In the genomic region with DNA sequence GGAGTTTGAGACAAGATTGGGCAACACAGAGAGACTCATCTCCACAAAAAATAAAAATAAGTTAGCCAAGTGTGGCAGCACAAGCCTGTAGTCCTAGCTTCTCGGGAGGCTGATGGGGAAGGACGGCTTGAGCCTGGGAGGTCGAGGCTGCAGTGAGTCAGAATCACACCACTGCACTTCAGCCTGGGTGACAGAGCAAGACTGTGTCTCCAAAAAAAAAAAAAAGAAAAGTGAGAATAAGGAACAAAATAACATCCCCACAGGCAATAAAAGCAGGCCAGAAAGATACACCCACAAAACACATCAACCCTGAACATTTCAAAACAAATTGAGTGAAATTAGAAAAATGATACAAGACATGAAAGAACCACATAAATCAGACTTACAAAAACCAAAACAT, we compare ENCODE assay signal across 24 cellular contexts. TPM values are rescaled to one million over a fixed set of nuclear protein-coding genes. Genes with fewer than 3 reads are reported as not detected.
"Had no signal": no experiment of that assay in that cellular context is flagged by ENCODE, and none has a peak within 500 bp of the region (broad histone marks: within the 10 kb centered on the region; RNA-seq: fewer than 3 reads in every experiment).

No MANE protein-coding gene starts in this region.

- FAIRE-seq: keratinocyte, urothelium cell line had no signal

- H3K4me3 ChIP-seq: esophagus squamous epithelium, lung, right atrium auricular region, tibial nerve had no signal

- H3K4me3 Mint-ChIP-seq: activated CD4-positive, alpha-beta memory T cell treated with anti-CD3 and anti-CD28 coated beads, Interleukin-2, amount 10 ng/mL, durations not matched to agents 7 days and 5 days; activated CD8-positive, alpha-beta memory T cell treated with anti-CD3 and anti-CD28 coated beads, Interleukin-2, amount 10 ng/mL, durations not matched to agents 7 days and 5 days; mesothelial cell of epicardium; T-helper 1 cell treated with Interleukin-12 subunit alpha and Interleukin-12 subunit beta and Interleukin-4 antibody, amounts not matched to agents 30 μg/mL and 1 μg/mL, for 36 hours had no signal

- H3K27ac ChIP-seq: esophagus squamous epithelium, right atrium auricular region, tibial nerve had no signal

- ATAC-seq: activated CD8-positive, alpha-beta memory T cell treated with anti-CD3 and anti-CD28 coated beads, Interleukin-2, amount 10 ng/mL, durations not matched to agents 7 days and 5 days; left lobe of liver had no signal

- H3K27ac Mint-ChIP-seq: activated CD4-positive, alpha-beta memory T cell treated with anti-CD3 and anti-CD28 coated beads, Interleukin-2, amount 10 ng/mL, durations not matched to agents 7 days and 5 days; activated CD8-positive, alpha-beta memory T cell treated with anti-CD3 and anti-CD28 coated beads, Interleukin-2, amount 10 ng/mL, durations not matched to agents 7 days and 5 days; activated T-helper 2 cell treated with anti-CD3 and anti-CD28 coated beads, Interferon-gamma antibody, Interleukin-2, Interleukin-4, amounts not matched to agents 10 μg/mL and 5 μg/mL and 100 μg/mL, durations not matched to agents 14 hours and 24 hours and 36 hours; mesothelial cell of epicardium; progenitor cell of endocrine pancreas; T-helper 1 cell treated with Interleukin-12 subunit alpha and Interleukin-12 subunit beta and Interleukin-4 antibody, amounts not matched to agents 30 μg/mL and 1 μg/mL, for 36 hours had no signal

- H3K4me1 ChIP-seq: esophagus squamous epithelium, right atrium auricular region, tibial nerve had no signal

- H3K27me3 Mint-ChIP-seq: activated CD4-positive, alpha-beta memory T cell treated with anti-CD3 and anti-CD28 coated beads, Interleukin-2, amount 10 ng/mL, durations not matched to agents 7 days and 5 days; activated CD8-positive, alpha-beta memory T cell treated with anti-CD3 and anti-CD28 coated beads, Interleukin-2, amount 10 ng/mL, durations not matched to agents 7 days and 5 days; progenitor cell of endocrine pancreas had no signal

- H3K27me3 ChIP-seq: esophagus squamous epithelium, right atrium auricular region, tibial nerve had no signal

- DNase-seq: activated CD4-positive, alpha-beta memory T cell treated with anti-CD3 and anti-CD28 coated beads, Interleukin-2, amount 10 ng/mL, durations not matched to agents 7 days and 5 days; activated CD4-positive, CD25-positive, alpha-beta regulatory T cell treated with anti-CD3 and anti-CD28 coated beads, Interleukin-2, amount 50 U/mL, for 72 hours; activated CD8-positive, alpha-beta memory T cell treated with anti-CD3 and anti-CD28 coated beads, Interleukin-2, amount 10 ng/mL, durations not matched to agents 7 days and 5 days; activated naive CD4-positive, alpha-beta T cell treated with Interleukin-2 at 50 U/mL for 16 hours; aorta; effector memory CD4-positive, alpha-beta T cell; esophagus squamous epithelium; foreskin fibroblast; hypothalamus; occipital lobe; stimulated activated CD4-positive, alpha-beta T cell treated with anti-CD3 and anti-CD28 coated beads, Interleukin-12 subunit alpha, Interleukin-12 subunit beta, amount 100 ng/mL, for 4 hours; stimulated activated CD4-positive, alpha-beta T cell treated with anti-CD3 and anti-CD28 coated beads, Interleukin-1b, Interleukin-23, amount 100 ng/mL, for 48 hours; stimulated activated naive CD4-positive, alpha-beta T cell treated with Interleukin-2 at 50 U/mL for 16 hours; substantia nigra had no signal

- H3K9me3 ChIP-seq: right atrium auricular region had no signal

- H3K4me1 Mint-ChIP-seq: activated CD8-positive, alpha-beta memory T cell treated with anti-CD3 and anti-CD28 coated beads, Interleukin-2, amount 10 ng/mL, durations not matched to agents 7 days and 5 days; mesothelial cell of epicardium had no signal

RNA-seq across cellular contexts. Expression of gene OCA2, which starts 48.7 kb away (rescaled TPM):
- total RNA-seq: activated CD4-positive, alpha-beta memory T cell treated with anti-CD3 and anti-CD28 coated beads, Interleukin-2, amount 10 ng/mL, durations not matched to agents 7 days and 5 days; activated CD8-positive, alpha-beta memory T cell treated with anti-CD3 and anti-CD28 coated beads, Interleukin-2, amount 10 ng/mL, durations not matched to agents 7 days and 5 days; activated T-helper 2 cell treated with anti-CD3 and anti-CD28 coated beads, Interferon-gamma antibody, Interleukin-2, Interleukin-4, amounts not matched to agents 10 μg/mL and 5 μg/mL and 100 μg/mL, durations not matched to agents 14 hours and 24 hours and 36 hours had no signal
